15 cellular contexts compared by ENCODE assay signal in the genomic region with DNA sequence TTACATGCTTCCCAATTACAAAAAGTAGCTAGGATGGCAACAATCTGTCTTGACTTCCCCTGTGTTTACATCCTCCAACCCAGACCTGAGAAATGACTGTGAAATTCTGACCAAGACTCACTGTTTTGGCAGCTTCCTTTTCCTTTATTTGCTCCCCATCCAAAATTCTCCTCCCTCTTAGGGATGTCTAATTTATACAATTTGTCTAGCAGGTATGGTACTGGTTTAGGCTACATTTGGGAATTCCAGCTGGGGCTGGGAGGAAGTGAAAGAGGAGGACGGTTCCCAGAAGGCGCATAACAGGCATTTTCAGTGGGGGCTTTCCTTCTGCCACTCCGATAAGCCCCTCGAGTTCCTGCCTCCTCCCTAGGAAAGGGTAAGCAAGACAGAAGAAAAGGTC.
DNase-seq lines count a peak whose midpoint lies in the region; ATAC-seq and TF ChIP-seq lines count a peak whose summit lies in the region.
"Had no signal": no experiment of that assay in that cellular context is flagged by ENCODE, and none has a peak within 500 bp of the region (broad histone marks: within the 10 kb centered on the region; RNA-seq: fewer than 3 reads in every experiment).

No MANE protein-coding gene starts in this region.

- H3K9me3 Mint-ChIP-seq in GM23338 (no peaks in the 10 kb centered on the region), endodermal cell (peaks cover 2% of the 10 kb centered on the region), neural progenitor cell (no peaks in the 10 kb centered on the region)

- peaks cover 6% of the 10 kb centered on the region; the same call in 1 of the 2 replicates for H3K9me2 ChIP-seq in GM23338 (ENCODE audit: insufficient read depth)
- H3K9me2 ChIP-seq in SK-N-SH: no peaks in the 10 kb centered on the region

- no peaks in the 10 kb centered on the region for H3K79me2 ChIP-seq in GM23338 (replicated peaks; ENCODE audit: insufficient read depth)
- no peaks in the 10 kb centered on the region for H3K79me2 ChIP-seq in neural progenitor cell (ENCODE audit: low read depth)
- no peaks in the 10 kb centered on the region for H3K79me2 ChIP-seq in SK-N-SH (ENCODE audit: insufficient read depth)

- H4K20me1 ChIP-seq in GM23338 (replicated peaks; ENCODE audit: insufficient read depth) (no peaks in the 10 kb centered on the region), neural progenitor cell (ENCODE audit: low read depth) (no peaks in the 10 kb centered on the region), SK-N-SH (ENCODE audit: insufficient read depth) (no peaks in the 10 kb centered on the region)
- H4K20me1 ChIP-seq: BLaER1 had no signal

- no peak overlapping the region for H3K27ac ChIP-seq in GM23338 (ENCODE audit: low read depth)
- peak overlapping the region; percentile 87; the same call in 1 of the 2 replicates for H3K27ac ChIP-seq in VCaP
- no peak overlapping the region for H3K27ac ChIP-seq in endodermal cell (ENCODE audit: low read depth, low read length)
- no peak overlapping the region for H3K27ac ChIP-seq in neural progenitor cell
- no peak overlapping the region for H3K27ac ChIP-seq in tibial artery
- no peak overlapping the region for H3K27ac ChIP-seq in SK-N-SH (ENCODE audit: low read depth in 2 of 2, low read length in 1 of 2)
- H3K27ac ChIP-seq: BLaER1, Peyer's patch had no signal

- H3K4me1 ChIP-seq in GM23338 (ENCODE audit: insufficient read depth): peaks cover 13% of the 10 kb centered on the region
- H3K4me1 ChIP-seq in endodermal cell (ENCODE audit: control insufficient read depth, insufficient read depth, low read length): peaks cover 7% of the 10 kb centered on the region
- peaks cover 7% of the 10 kb centered on the region for H3K4me1 ChIP-seq in neural progenitor cell
- H3K4me1 ChIP-seq in tibial artery: peaks cover 0 to 8% (median 4%) of the 10 kb centered on the region in 4 donors
- H3K4me1 ChIP-seq in SK-N-SH (ENCODE audit: control insufficient read depth in 1 of 2, insufficient read depth in 2 of 2, low read depth in 1 of 2, low read length in 1 of 2): no peaks in the 10 kb centered on the region
- H3K4me1 ChIP-seq: BLaER1 had no signal

- H3K9ac ChIP-seq in endodermal cell (ENCODE audit: extremely low read depth, low read length, poor library complexity, severe bottlenecking) (no peak overlapping the region), neural progenitor cell (no peak overlapping the region), SK-N-SH (no peak overlapping the region)
- H3K9ac ChIP-seq: BLaER1 had no signal

- POLR2A ChIA-PET in SK-N-SH (lab: Yijun Ruan, JAX): no interaction called here

- no peak for TF ChIP-seq RAD21 in SK-N-SH (IDR thresholded peaks at IDR 0.05; ENCODE audit: low read length)

- H3K36me3 ChIP-seq in GM23338 (ENCODE audit: insufficient read depth): no peaks in the 10 kb centered on the region
- no peaks in the 10 kb centered on the region for H3K36me3 ChIP-seq in endodermal cell (ENCODE audit: control insufficient read depth, insufficient read depth, low read length)
- no peaks in the 10 kb centered on the region for H3K36me3 ChIP-seq in neural progenitor cell
- no peaks in the 10 kb centered on the region for H3K36me3 ChIP-seq in tibial artery
- H3K36me3 ChIP-seq in SK-N-SH (replicated peaks in 1 of 2; ENCODE audit: control insufficient read depth in 1 of 2, insufficient read depth in 2 of 2, low read length in 1 of 2): no peaks in the 10 kb centered on the region
- H3K36me3 ChIP-seq: BLaER1, Peyer's patch had no signal

- H3K4me3 Mint-ChIP-seq in GM23338: peak overlapping the region; percentile 78
- H3K4me3 Mint-ChIP-seq in endodermal cell: peak overlapping the region; percentile 50
- H3K4me3 Mint-ChIP-seq in neural progenitor cell: no peak overlapping the region

- H3K27me3 Mint-ChIP-seq in GM23338 (ENCODE audit: insufficient read depth, low read depth, poor library complexity) (peaks cover 12% of the 10 kb centered on the region), endodermal cell (ENCODE audit: insufficient read depth) (peaks cover 15% of the 10 kb centered on the region), neural progenitor cell (ENCODE audit: insufficient read depth, low read depth) (peaks cover under 1% of the 10 kb centered on the region)

- intact Hi-C loops in tibial artery (cut with DNase I; ENCODE audit: low total_unique reads): no loop called here

- TF ChIP-seq EP300 in SK-N-SH (IDR thresholded peaks at IDR 0.05; ENCODE audit: borderline replicate concordance in 1 of 2, low read depth in 1 of 2, low read length in 1 of 2): no peak

- CTCF ChIA-PET in SK-N-SH (lab: Yijun Ruan, JAX): no interaction called here

- H3K4me2 ChIP-seq in GM23338 (peak overlapping the region; percentile 81), neural progenitor cell (peak overlapping the region; percentile 88), SK-N-SH (no peak overlapping the region)
- H3K4me2 ChIP-seq: BLaER1 had no signal

- H3K4me1 Mint-ChIP-seq in GM23338 (peaks cover 18% of the 10 kb centered on the region), endodermal cell (peaks cover 49% of the 10 kb centered on the region), neural progenitor cell (peaks cover 8% of the 10 kb centered on the region)

- TF ChIP-seq CTCF in GM23338 (conservative IDR thresholded peaks at IDR 0.05; ENCODE audit: low read depth in 2 of 2) (no peak), VCaP (conservative IDR thresholded peaks at IDR 0.05) (no peak), endodermal cell (conservative IDR thresholded peaks at IDR 0.05) (no peak), neural progenitor cell (IDR thresholded peaks at IDR 0.05) (no peak), tibial artery (IDR thresholded peaks at IDR 0.05) (no peak), SK-N-SH (IDR thresholded peaks at IDR 0.05) (no peak)

- no peak for DNase-seq in GM23338 (ENCODE audit: low spot score)
- no peak for DNase-seq in endodermal cell
- DNase-seq in neural progenitor cell (ENCODE audit: low spot score): no peak
- DNase-seq in NCI-H526 treated with DMSO at 0.1 percent for 48 hours (lab: John Stamatoyannopoulos, UW): no peak
- DNase-seq in tibial artery: no peak
- DNase-seq in SK-N-SH: no peak
- DNase-seq in ecto neural progenitor cell (ENCODE audit: low spot score): no peak
- DNase-seq: DMS153, HCEC 1CT, KBM-7, NCI-H1694 treated with DMSO at 0.1 percent for 48 hours, NCI-H82, Peyer's patch had no signal

- H3K27me3 ChIP-seq in GM23338 (ENCODE audit: insufficient read depth) (peaks cover 34% of the 10 kb centered on the region), endodermal cell (ENCODE audit: control insufficient read depth, insufficient read depth, low read length, poor library complexity, severe bottlenecking) (no peaks in the 10 kb centered on the region), neural progenitor cell (peaks cover 41% of the 10 kb centered on the region), tibial artery (peaks cover 0 to 3% of the 10 kb centered on the region in 2 donors), SK-N-SH (ENCODE audit: insufficient read depth) (no peaks in the 10 kb centered on the region)
- H3K27me3 ChIP-seq: BLaER1, Peyer's patch had no signal

- H3K4me3 ChIP-seq in GM23338 (peak overlapping the region; percentile 63), endodermal cell (ENCODE audit: low read length) (no peak overlapping the region), neural progenitor cell (peak overlapping the region; percentile 51), tibial artery (no peak overlapping the region), SK-N-SH (ENCODE audit: low read depth in 2 of 2, low read length in 1 of 2) (no peak overlapping the region)
- H3K4me3 ChIP-seq: BLaER1 had no signal

- H3K27ac Mint-ChIP-seq in GM23338 (no peak overlapping the region), endodermal cell (no peak overlapping the region), neural progenitor cell (no peak overlapping the region)

- H2AFZ ChIP-seq in GM23338 (peak overlapping the region; percentile 96; the same call in 1 of the 2 replicates), neural progenitor cell (replicated peaks) (peak overlapping the region; percentile 85), SK-N-SH (ENCODE audit: low read depth) (no peak overlapping the region)

- no peak for ATAC-seq in GM23338

- no peaks in the 10 kb centered on the region for H3K36me3 Mint-ChIP-seq in GM23338 (ENCODE audit: low read depth)
- H3K36me3 Mint-ChIP-seq in endodermal cell (ENCODE audit: low read depth): no peaks in the 10 kb centered on the region
- H3K36me3 Mint-ChIP-seq in neural progenitor cell: no peaks in the 10 kb centered on the region

- WGBS in endodermal cell (ENCODE audit: insufficient coverage in 1 of 2, insufficient read length in 1 of 2), 2 experiments: 73 to 80% methylated on average over 1 to 4 of the region's 4 CpGs
- 60% methylated on average over 4 of the region's 4 CpGs for WGBS in SK-N-SH (ENCODE audit: low lambda C conversion rate)

- no peaks in the 10 kb centered on the region for H3K9me3 ChIP-seq in endodermal cell (ENCODE audit: control insufficient read depth, low read length)
- no peaks in the 10 kb centered on the region for H3K9me3 ChIP-seq in neural progenitor cell (ENCODE audit: low read depth)
- no peaks in the 10 kb centered on the region for H3K9me3 ChIP-seq in tibial artery
- H3K9me3 ChIP-seq in SK-N-SH: no peaks in the 10 kb centered on the region
- H3K9me3 ChIP-seq: Peyer's patch had no signal

- no peaks in the 10 kb centered on the region for H3F3A ChIP-seq in GM23338 (replicated peaks; ENCODE audit: low read depth)
- no peaks in the 10 kb centered on the region for H3F3A ChIP-seq in neural progenitor cell (ENCODE audit: low read depth)
- no peaks in the 10 kb centered on the region for H3F3A ChIP-seq in SK-N-SH (replicated peaks; ENCODE audit: insufficient read depth)

TF ChIP-seq in GM23338, 12 proteins besides CTCF, POLR2A, EP300 and RAD21:
- no peak for TF ChIP-seq STAT1 (IDR thresholded peaks at IDR 0.05; ENCODE audit: unreplicated experiment)

TF ChIP-seq in SK-N-SH, 30 proteins besides CTCF, POLR2A, EP300 and RAD21:
- no peak for TF ChIP-seq EZH2phosphoT487 (IDR thresholded peaks at IDR 0.05; ENCODE audit: borderline replicate concordance, low read depth)

Comparison
In these comparisons a context has a peak if more than half of its experiments do, and no peak if none do; other contexts are left out.
1. H3K4me3 ChIP-seq: peak in GM23338 (single experiment) and neural progenitor cell (single experiment); none in endodermal cell (single experiment), tibial artery (0 of 2) and SK-N-SH (0 of 2).